ENCODE assay signal across 8 cellular contexts in genomic region chr2:175251425-175252041, GRCh38.
DNase-seq lines count a peak whose midpoint lies in the region; ATAC-seq and TF ChIP-seq lines count a peak whose summit lies in the region.

No MANE protein-coding gene starts in this region.

- H3K4me3 ChIP-seq in heart left ventricle = no peak overlapping the region
- no peak overlapping the region for H3K4me3 ChIP-seq in vagina

- H3K9me3 Mint-ChIP-seq in activated CD8-positive, alpha-beta T cell treated with anti-CD3 and anti-CD28 coated beads, Interleukin-2, amount 10 ng/mL, durations not matched to agents 7 days and 5 days (ENCODE audit: insufficient read depth) = no peaks in the 10 kb centered on the region

- ATAC-seq in heart left ventricle = no peak
- ATAC-seq in left cardiac atrium = no peak
- no peak for ATAC-seq in activated CD8-positive, alpha-beta T cell treated with anti-CD3 and anti-CD28 coated beads, Interleukin-2, amount 10 ng/mL, durations not matched to agents 7 days and 5 days
- ATAC-seq in GM18505 (IDR thresholded peaks at IDR 0.05; ENCODE audit: unreplicated experiment) = no peak

- whole genome bisulfite sequencing in heart left ventricle, 4 donors = 19 to 26% (median 20%) methylated on average over 5 of the region's 5 CpGs

- POLR2A ChIA-PET in activated CD8-positive, alpha-beta T cell treated with anti-CD3 and anti-CD28 coated beads, Interleukin-2, amount 10 ng/mL, durations not matched to agents 7 days and 5 days (lab: Charles Lee) = interaction anchor here (0.6 kb wide), 1 partner anchor 843 kb away, joined by 3 read pairs; no protein-coding TSS in a partner anchor

- CTCF ChIA-PET in activated CD8-positive, alpha-beta T cell treated with anti-CD3 and anti-CD28 coated beads, Interleukin-2, amount 10 ng/mL, durations not matched to agents 7 days and 5 days (lab: Charles Lee) = interaction anchor here (0.6 to 2.9 kb wide), 47 partner anchors 10 to 879 kb away, joined by 3 to 46 read pairs (median 4); partner anchors contain the start of gene CHN1

- H3K27ac ChIP-seq in heart left ventricle (no peak overlapping the region), vagina (no peak overlapping the region)

- H3K4me3 Mint-ChIP-seq in activated CD8-positive, alpha-beta T cell treated with anti-CD3 and anti-CD28 coated beads, Interleukin-2, amount 10 ng/mL, durations not matched to agents 7 days and 5 days = no peak overlapping the region

- H3K9me3 ChIP-seq in heart left ventricle (no peaks in the 10 kb centered on the region), vagina (no peaks in the 10 kb centered on the region)

- peaks cover 23% of the 10 kb centered on the region for H3K27me3 Mint-ChIP-seq in activated CD8-positive, alpha-beta T cell treated with anti-CD3 and anti-CD28 coated beads, Interleukin-2, amount 10 ng/mL, durations not matched to agents 7 days and 5 days (ENCODE audit: low read depth)

- peaks cover 0 to 18% (median 0%) of the 10 kb centered on the region in 9 donors for H3K27me3 ChIP-seq in heart left ventricle
- H3K27me3 ChIP-seq in vagina = no peaks in the 10 kb centered on the region

- H3K27ac Mint-ChIP-seq in activated CD8-positive, alpha-beta T cell treated with anti-CD3 and anti-CD28 coated beads, Interleukin-2, amount 10 ng/mL, durations not matched to agents 7 days and 5 days = no peak overlapping the region

- H3K36me3 ChIP-seq in heart left ventricle = no peaks in the 10 kb centered on the region
- H3K36me3 ChIP-seq in vagina = no peaks in the 10 kb centered on the region

- intact Hi-C loops in heart left ventricle (cut with DNase I) = loop anchor here in 4 of 10 donors (5.0 to 10.0 kb wide), 2 partner anchors 843 to 846 kb away; partner anchors contain the start of genes HOXD12 (in 4 of the 4) and HOXD13 (in 2 of the 4)
- intact Hi-C loops in left cardiac atrium (cut with DNase I) = no loop called here
- intact Hi-C loops in vagina (cut with DNase I) = loop anchor here (5.0 kb wide), 1 partner anchor 841 kb away; the partner anchor contains the start of gene HOXD13

- H3K4me1 Mint-ChIP-seq in activated CD8-positive, alpha-beta T cell treated with anti-CD3 and anti-CD28 coated beads, Interleukin-2, amount 10 ng/mL, durations not matched to agents 7 days and 5 days (ENCODE audit: low read depth) = peaks cover 7% of the 10 kb centered on the region

- DNase-seq in heart left ventricle = no peak
- no peak for DNase-seq in left cardiac atrium
- peak; percentile 72 for DNase-seq in NAMALWA (ENCODE audit: low spot score)
- DNase-seq in activated CD8-positive, alpha-beta T cell treated with anti-CD3 and anti-CD28 coated beads, Interleukin-2, amount 10 ng/mL, durations not matched to agents 7 days and 5 days = peak; percentile 31
- DNase-seq in iris pigment epithelial cell (ENCODE audit: low read depth) = peak; percentile 48
- no peak for DNase-seq in vagina (ENCODE audit: extremely low spot score in 2 of 2)
- DNase-seq in cerebellar nuclear complex (lab: John Stamatoyannopoulos, UW) = no peak

- no peak for TF ChIP-seq POLR2A in heart left ventricle (IDR thresholded peaks at IDR 0.05)
- no peak for TF ChIP-seq POLR2A in vagina (IDR thresholded peaks at IDR 0.05)
- no peak for TF ChIP-seq POLR2A in GM18505 (IDR thresholded peaks at IDR 0.05; ENCODE audit: borderline replicate concordance, extremely low read depth, insufficient read depth, insufficient read length)

- TF ChIP-seq CTCF in heart left ventricle (IDR thresholded peaks at IDR 0.05) = peak; percentile 36 to 66 (median 54)
- peak; percentile 17 to 47 (median 34) for TF ChIP-seq CTCF in vagina (IDR thresholded peaks at IDR 0.05)

- no peaks in the 10 kb centered on the region for H3K36me3 Mint-ChIP-seq in activated CD8-positive, alpha-beta T cell treated with anti-CD3 and anti-CD28 coated beads, Interleukin-2, amount 10 ng/mL, durations not matched to agents 7 days and 5 days (ENCODE audit: low read depth)

- H3K4me1 ChIP-seq in heart left ventricle (peaks cover 0 to 2% (median 0%) of the 10 kb centered on the region in 12 donors), vagina (no peaks in the 10 kb centered on the region)

Comparison
In these comparisons a context has a peak if more than half of its experiments do, and no peak if none do; other contexts are left out.
1. DNase-seq: peak in NAMALWA (single experiment), activated CD8-positive, alpha-beta T cell treated with anti-CD3 and anti-CD28 coated beads, Interleukin-2, amount 10 ng/mL, durations not matched to agents 7 days and 5 days (single experiment) and iris pigment epithelial cell (single experiment); none in heart left ventricle (0 of 5), left cardiac atrium (single experiment), vagina (0 of 2) and cerebellar nuclear complex (0 of 2).